In the genomic region with DNA sequence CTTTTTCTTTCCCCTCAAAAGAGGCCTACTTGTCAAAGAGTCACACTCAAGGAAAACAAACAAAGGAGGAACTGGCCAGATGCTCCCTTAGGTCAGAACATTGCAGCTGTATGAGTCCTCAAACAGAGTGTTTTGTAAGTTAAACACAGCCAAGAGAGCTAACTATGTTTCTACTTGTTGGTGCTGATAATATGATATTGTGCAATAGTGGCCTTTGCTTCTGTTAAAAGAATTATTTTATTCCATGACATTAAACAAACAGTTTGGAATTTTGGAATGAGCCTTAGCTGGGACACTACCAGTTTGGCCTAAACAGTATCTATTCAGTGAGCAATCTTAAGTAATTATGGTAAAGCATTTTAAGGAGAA, we compare ENCODE assay signal across 11 cellular contexts. TPM values are rescaled to one million over a fixed set of nuclear protein-coding genes. Genes with fewer than 3 reads are reported as not detected.
A peak's percentile ranks its signal among the peaks of the same experiment; 100 is the strongest.
DNase-seq lines count a peak whose midpoint lies in the region; ATAC-seq and TF ChIP-seq lines count a peak whose summit lies in the region.
"Had no signal": no experiment of that assay in that cellular context is flagged by ENCODE, and none has a peak within 500 bp of the region (broad histone marks: within the 10 kb centered on the region; RNA-seq: fewer than 3 reads in every experiment).

No MANE protein-coding gene starts in this region.

- intact Hi-C loops in tibial artery (cut with DNase I; ENCODE audit: low total_unique reads): no loop called here
- intact Hi-C loops in OCI-LY7 (cut with micrococcal nuclease; ENCODE audit: unreplicated experiment): no loop called here

- H3K4me3 ChIP-seq in tibial artery (no peak overlapping the region), OCI-LY7 (ENCODE audit: low read depth, low read length, poor library complexity, severe bottlenecking) (no peak overlapping the region)
- H3K4me3 ChIP-seq: dorsolateral prefrontal cortex had no signal

- no TSS peak for BruUV-seq in OCI-LY7 (replicated peaks; lab: Mats Ljungman, UMichigan)

- H3K36me3 ChIP-seq in tibial artery (no peaks in the 10 kb centered on the region), OCI-LY7 (ENCODE audit: insufficient read depth, low read length) (no peaks in the 10 kb centered on the region)

- H3K9me2 ChIP-seq in OCI-LY7 (ENCODE audit: insufficient read depth, low read length): no peaks in the 10 kb centered on the region

- H3K27me3 ChIP-seq in tibial artery: no peaks in the 10 kb centered on the region
- H3K27me3 ChIP-seq: dorsolateral prefrontal cortex had no signal

- no peaks in the 10 kb centered on the region for H3K79me2 ChIP-seq in OCI-LY7 (ENCODE audit: insufficient read depth, low read depth, low read length)

- CTCF ChIA-PET in OCI-LY7 (lab: Charles Lee; ENCODE audit: unreplicated experiment): no interaction called here

- no peak overlapping the region for H3K4me2 ChIP-seq in OCI-LY7 (ENCODE audit: low read length)

- H3K9me3 ChIP-seq in tibial artery (no peaks in the 10 kb centered on the region), OCI-LY7 (ENCODE audit: low read length) (no peaks in the 10 kb centered on the region)

- POLR2A ChIA-PET in OCI-LY7 (lab: Charles Lee): interaction anchor here (0.5 kb wide), 1 partner anchor 285 kb away, joined by 4 read pairs; no protein-coding TSS in a partner anchor

- ATAC-seq in left lobe of liver (peak; percentile 95), GM21576 (IDR thresholded peaks at IDR 0.05; ENCODE audit: unreplicated experiment) (no peak)

- TF ChIP-seq CTCF in tibial artery (IDR thresholded peaks at IDR 0.05) (no peak), OCI-LY7 (conservative IDR thresholded peaks at IDR 0.05; ENCODE audit: low read length) (no peak)

- H2AFZ ChIP-seq in OCI-LY7 (ENCODE audit: low read length): no peak overlapping the region

- peak overlapping the region; percentile 44 for H3K27ac ChIP-seq in epithelial cell of prostate
- peak overlapping the region; percentile 65 for H3K27ac ChIP-seq in tibial artery
- no peak overlapping the region for H3K27ac ChIP-seq in OCI-LY7 (ENCODE audit: low read depth, low read length, poor library complexity, severe bottlenecking)
- H3K27ac ChIP-seq: dorsolateral prefrontal cortex had no signal

- DNase-seq in HuH-7 (ENCODE audit: low spot score) (peak; percentile 53), epithelial cell of prostate (ENCODE audit: low read depth, low spot score) (peak; percentile 88), left lobe of liver (ENCODE audit: low spot score) (peak; percentile 62), tibial artery (peak in 1 of 2 donors; percentile 47), OCI-LY7 (ENCODE audit: low spot score) (no peak), activated gamma-delta T cell treated with Interleukin-2 at 50 U/mL for 16 hours (no peak)
- DNase-seq in effector CD8-positive, alpha-beta T cell (lab: John Stamatoyannopoulos, UW): no peak
- DNase-seq: DMS79 treated with DMSO at 0.1 percent for 48 hours, dorsolateral prefrontal cortex, NCI-H1092 had no signal

- H3K4me1 ChIP-seq in tibial artery (peaks cover 0 to 27% (median 6%) of the 10 kb centered on the region in 4 donors), OCI-LY7 (ENCODE audit: insufficient read depth, low read length, poor library complexity, severe bottlenecking) (no peaks in the 10 kb centered on the region)

- no peaks in the 10 kb centered on the region for H4K20me1 ChIP-seq in OCI-LY7 (ENCODE audit: insufficient read depth, low read length)

RNA-seq across cellular contexts. Expression of a gene that starts 56.0 kb away (rescaled TPM):
- not detected for total RNA-seq in left lobe of liver
- total RNA-seq in OCI-LY7 (2014; rRNA removed; shearing (Covaris generic)): not detected in 2 replicates
- not detected in 2 replicates for total RNA-seq in OCI-LY7 (2022)
- total RNA-seq: dorsolateral prefrontal cortex had no signal

RNA-seq across cellular contexts. Expression of a gene that starts 56.6 kb away (rescaled TPM):
- 9.3 TPM for total RNA-seq in left lobe of liver
- not detected in 2 replicates for total RNA-seq in OCI-LY7 (2014; rRNA removed; shearing (Covaris generic))
- total RNA-seq in OCI-LY7 (2022): not detected in 2 replicates

Comparison
In these comparisons a context has a peak if more than half of its experiments do, and no peak if none do; other contexts are left out.
1. DNase-seq: peak in HuH-7 (single experiment), epithelial cell of prostate (single experiment) and left lobe of liver (single experiment); none in OCI-LY7 (single experiment), effector CD8-positive, alpha-beta T cell (single experiment) and activated gamma-delta T cell treated with Interleukin-2 at 50 U/mL for 16 hours (single experiment).
2. RNA of a gene that starts 56.6 kb away (total RNA-seq): 9.3 TPM in left lobe of liver (single experiment); not detected in OCI-LY7; every median in the first group is over 10 times any median in the second.